Comparison of ENCODE assay signal across 11 cellular contexts in the genomic region with DNA sequence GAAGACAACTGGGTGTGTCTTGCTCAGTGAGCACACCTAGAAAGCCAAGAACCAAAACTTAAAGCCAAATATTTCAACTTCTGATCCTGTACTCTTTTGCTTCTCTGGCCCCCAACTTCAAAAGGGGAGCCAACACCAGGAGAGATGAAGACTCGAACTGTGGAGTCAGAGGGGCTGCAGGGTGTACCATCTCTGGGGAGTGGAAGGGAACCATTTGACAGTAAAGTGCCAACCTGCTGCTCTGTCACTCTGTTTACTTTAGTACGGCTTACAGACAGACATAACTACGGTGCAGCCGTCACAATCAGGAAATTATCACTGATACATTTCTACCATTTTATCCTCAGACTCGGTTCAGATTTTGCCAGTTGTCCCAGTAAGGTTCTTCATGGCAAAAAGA. TPM values are rescaled to one million over a fixed set of nuclear protein-coding genes. Genes with fewer than 3 reads are reported as not detected.
DNase-seq lines count a peak whose midpoint lies in the region; ATAC-seq, FAIRE-seq and TF ChIP-seq lines count a peak whose summit lies in the region.
"Had no signal": no experiment of that assay in that cellular context is flagged by ENCODE, and none has a peak within 500 bp of the region (broad histone marks: within the 10 kb centered on the region; RNA-seq: fewer than 3 reads in every experiment).

No MANE protein-coding gene starts in this region.

- DNase-seq in activated CD4-positive, alpha-beta T cell treated with anti-CD3 and anti-CD28 coated beads for 36 hours, result no peak
- no peak for DNase-seq in activated CD4-positive, alpha-beta T cell treated with anti-CD3 and anti-CD28 coated beads, Interleukin-2, amount 50 U/mL, for 48 hours
- DNase-seq in MM.1S (no peak), osteocyte (ENCODE audit: extremely low spot score, unreplicated experiment) (no peak), NCI-H146 (lab: John Stamatoyannopoulos, UW) (no peak), GM12891 (ENCODE audit: insufficient read length, low spot score) (no peak)
- no peak for DNase-seq in central memory CD8-positive, alpha-beta T cell (ENCODE audit: low spot score in 2 of 2)
- DNase-seq: effector CD4-positive, alpha-beta T cell; transverse colon had no signal

- no peak for ATAC-seq in activated CD4-positive, alpha-beta T cell treated with anti-CD3 and anti-CD28 coated beads for 36 hours
- ATAC-seq in central memory CD8-positive, alpha-beta T cell (replicated peaks; ENCODE audit: extremely low read depth, poor library complexity, severe bottlenecking), result no peak
- ATAC-seq in GM18511 (IDR thresholded peaks at IDR 0.05; ENCODE audit: unreplicated experiment), result no peak

- H3K27ac ChIP-seq in MM.1S (ENCODE audit: low read length), result no peak overlapping the region
- H3K27ac ChIP-seq: parathyroid adenoma had no signal

- peaks cover 54% of the 10 kb centered on the region for H3K4me1 Mint-ChIP-seq in activated CD4-positive, alpha-beta T cell treated with anti-CD3 and anti-CD28 coated beads for 36 hours
- peaks cover 32% of the 10 kb centered on the region for H3K4me1 Mint-ChIP-seq in central memory CD8-positive, alpha-beta T cell
- H3K4me1 Mint-ChIP-seq in osteocyte (ENCODE audit: unreplicated experiment), result peaks cover 35% of the 10 kb centered on the region

- H3K4me2 ChIP-seq in MM.1S (ENCODE audit: low read depth, low read length), result peak overlapping the region; percentile 6; the same call in 1 of the 2 replicates

- no peaks in the 10 kb centered on the region for H4K20me1 ChIP-seq in MM.1S (ENCODE audit: insufficient read depth, low read length)

- intact Hi-C loops in activated CD4-positive, alpha-beta T cell treated with anti-CD3 and anti-CD28 coated beads for 36 hours (cut with DNase I, micrococcal nuclease), result loop anchor here (2.0 kb wide), 3 partner anchors 62 to 450 kb away; partner anchors contain the start of gene UBE2Q2 (in 1 of the 2)

- peaks cover under 1% of the 10 kb centered on the region for H3K9me3 Mint-ChIP-seq in activated CD4-positive, alpha-beta T cell treated with anti-CD3 and anti-CD28 coated beads for 36 hours (ENCODE audit: low read depth)
- H3K9me3 Mint-ChIP-seq in central memory CD8-positive, alpha-beta T cell, result no peaks in the 10 kb centered on the region
- peaks cover 1% of the 10 kb centered on the region for H3K9me3 Mint-ChIP-seq in osteocyte (ENCODE audit: unreplicated experiment)

- H3K27me3 ChIP-seq in MM.1S (replicated peaks; ENCODE audit: insufficient read depth, low read length), result no peaks in the 10 kb centered on the region
- H3K27me3 ChIP-seq: transverse colon had no signal

- FAIRE-seq in GM12891 (lab: Jason Lieb, UNC), result no peak

- H3K27me3 Mint-ChIP-seq in activated CD4-positive, alpha-beta T cell treated with anti-CD3 and anti-CD28 coated beads for 36 hours, result no peaks in the 10 kb centered on the region
- H3K27me3 Mint-ChIP-seq in central memory CD8-positive, alpha-beta T cell, result no peaks in the 10 kb centered on the region
- no peaks in the 10 kb centered on the region for H3K27me3 Mint-ChIP-seq in osteocyte (ENCODE audit: unreplicated experiment)

- H3K9ac ChIP-seq in MM.1S (ENCODE audit: low read length), result no peak overlapping the region
- H3K9ac ChIP-seq: parathyroid adenoma had no signal

- TF ChIP-seq CTCF in MM.1S (IDR thresholded peaks at IDR 0.05; ENCODE audit: low read length) (no peak), osteocyte (IDR thresholded peaks at IDR 0.05) (no peak)

- H3K36me3 Mint-ChIP-seq in activated CD4-positive, alpha-beta T cell treated with anti-CD3 and anti-CD28 coated beads for 36 hours (ENCODE audit: low read depth), result peaks cover 34% of the 10 kb centered on the region
- peaks cover 22% of the 10 kb centered on the region for H3K36me3 Mint-ChIP-seq in central memory CD8-positive, alpha-beta T cell (ENCODE audit: insufficient read depth)
- H3K36me3 Mint-ChIP-seq in osteocyte (ENCODE audit: unreplicated experiment), result peaks cover 25% of the 10 kb centered on the region

- no peaks in the 10 kb centered on the region for H3K9me3 ChIP-seq in MM.1S (replicated peaks; ENCODE audit: insufficient read depth, low read length)
- H3K9me3 ChIP-seq: transverse colon had no signal

- peaks cover 14% of the 10 kb centered on the region for H3K4me1 ChIP-seq in MM.1S (ENCODE audit: low read length)

- TF ChIP-seq POLR2A in GM12891 (IDR thresholded peaks at IDR 0.05; ENCODE audit: low read depth, low read length), result no peak

- peak overlapping the region; percentile 97 for H3K4me3 Mint-ChIP-seq in activated CD4-positive, alpha-beta T cell treated with anti-CD3 and anti-CD28 coated beads for 36 hours
- peak overlapping the region; percentile 92 for H3K4me3 Mint-ChIP-seq in central memory CD8-positive, alpha-beta T cell
- H3K4me3 Mint-ChIP-seq in osteocyte (ENCODE audit: unreplicated experiment), result peak overlapping the region; percentile 99

- no peak overlapping the region for H3K4me3 ChIP-seq in MM.1S (ENCODE audit: low read length)

- peaks cover 10% of the 10 kb centered on the region for H3F3A ChIP-seq in MM.1S (ENCODE audit: insufficient read depth, low read length)

- POLR2A ChIA-PET in activated CD4-positive, alpha-beta T cell treated with anti-CD3 and anti-CD28 coated beads for 36 hours (lab: Charles Lee), result no interaction called here

- H3K9me2 ChIP-seq in MM.1S (replicated peaks; ENCODE audit: insufficient read depth, low read length), result no peaks in the 10 kb centered on the region

- H2AFZ ChIP-seq in MM.1S (ENCODE audit: low read length), result no peak overlapping the region
- H2AFZ ChIP-seq: parathyroid adenoma had no signal

- peak overlapping the region; percentile 72 for H3K27ac Mint-ChIP-seq in activated CD4-positive, alpha-beta T cell treated with anti-CD3 and anti-CD28 coated beads for 36 hours
- H3K27ac Mint-ChIP-seq in central memory CD8-positive, alpha-beta T cell (ENCODE audit: low read depth), result peak overlapping the region; percentile 91
- H3K27ac Mint-ChIP-seq in osteocyte (ENCODE audit: unreplicated experiment), result no peak overlapping the region

- peaks cover 61% of the 10 kb centered on the region for H3K79me2 ChIP-seq in MM.1S (ENCODE audit: low read length)

- H3K36me3 ChIP-seq in MM.1S (replicated peaks; ENCODE audit: insufficient read depth, low read length), result no peaks in the 10 kb centered on the region; the same call in 1 of the 2 replicates

- CTCF ChIA-PET in activated CD4-positive, alpha-beta T cell treated with anti-CD3 and anti-CD28 coated beads for 36 hours (lab: Charles Lee), result no interaction called here

TF ChIP-seq in GM12891, 5 proteins besides CTCF, POLR2A, EP300 and RAD21:
- TF ChIP-seq TAF1 (IDR thresholded peaks at IDR 0.05; ENCODE audit: low read depth, low read length), result no peak
- no peak for TF ChIP-seq PAX5 (IDR thresholded peaks at IDR 0.05; ENCODE audit: insufficient read depth, low read length, severe bottlenecking)
- no peak for TF ChIP-seq POU2F2 (IDR thresholded peaks at IDR 0.05; ENCODE audit: low read depth, low read length)
- no peak for TF ChIP-seq SPI1 (IDR thresholded peaks at IDR 0.05; ENCODE audit: low read depth, low read length)
- no peak for TF ChIP-seq POLR2AphosphoS5 (IDR thresholded peaks at IDR 0.05; ENCODE audit: low read depth, low read length)

RNA-seq across cellular contexts. Expression of gene FBXO22, which starts 1.6 kb away (rescaled TPM):
- total RNA-seq in activated CD4-positive, alpha-beta T cell treated with anti-CD3 and anti-CD28 coated beads for 36 hours, result 10 to 100 TPM; 51.4 to 59.2 TPM
- total RNA-seq in osteocyte, result 32.7 and 33.9 TPM in 2 replicates
- 45.2 TPM for polyA plus RNA-seq in GM12891 (2012; ENCODE audit: low read depth, missing spikeins)
